ENCODE assay signal across 1 cellular context in the genomic region with DNA sequence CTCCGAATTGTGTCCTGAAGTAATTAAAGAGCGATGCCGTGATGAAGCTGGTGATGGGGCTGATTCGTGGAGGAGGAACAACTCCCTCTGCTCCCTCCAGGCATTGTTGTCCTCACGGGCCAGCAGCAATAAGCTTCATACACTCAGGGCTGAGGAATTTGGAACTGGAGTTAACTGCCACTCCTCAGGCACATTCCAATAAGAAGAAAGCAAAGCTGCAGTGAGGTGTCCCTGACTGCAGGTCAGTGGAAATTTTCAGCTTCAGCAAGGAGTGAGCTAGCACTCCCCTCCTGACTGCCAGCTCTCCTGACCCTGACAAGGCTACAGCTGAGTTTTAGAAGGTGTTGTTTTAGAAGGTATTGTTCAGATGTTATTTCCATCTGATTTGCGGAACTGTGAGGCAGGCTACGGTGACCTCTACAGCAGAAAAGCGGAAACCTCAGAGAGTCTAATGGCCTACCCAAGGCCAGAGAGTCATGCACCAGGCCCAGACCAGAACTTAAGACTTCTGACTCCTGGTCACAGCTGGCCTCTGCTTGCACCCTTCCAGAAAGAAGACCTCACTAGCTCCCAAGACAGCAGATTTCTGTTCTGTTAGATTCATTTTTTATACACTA.
TF ChIP-seq lines count a peak whose summit lies in the region.

No MANE protein-coding gene starts in this region.

TF ChIP-seq in HepG2, 621 proteins besides CTCF, POLR2A, EP300 and RAD21 (continued from another document and continues in another):
- TF ChIP-seq, protein P1, sequence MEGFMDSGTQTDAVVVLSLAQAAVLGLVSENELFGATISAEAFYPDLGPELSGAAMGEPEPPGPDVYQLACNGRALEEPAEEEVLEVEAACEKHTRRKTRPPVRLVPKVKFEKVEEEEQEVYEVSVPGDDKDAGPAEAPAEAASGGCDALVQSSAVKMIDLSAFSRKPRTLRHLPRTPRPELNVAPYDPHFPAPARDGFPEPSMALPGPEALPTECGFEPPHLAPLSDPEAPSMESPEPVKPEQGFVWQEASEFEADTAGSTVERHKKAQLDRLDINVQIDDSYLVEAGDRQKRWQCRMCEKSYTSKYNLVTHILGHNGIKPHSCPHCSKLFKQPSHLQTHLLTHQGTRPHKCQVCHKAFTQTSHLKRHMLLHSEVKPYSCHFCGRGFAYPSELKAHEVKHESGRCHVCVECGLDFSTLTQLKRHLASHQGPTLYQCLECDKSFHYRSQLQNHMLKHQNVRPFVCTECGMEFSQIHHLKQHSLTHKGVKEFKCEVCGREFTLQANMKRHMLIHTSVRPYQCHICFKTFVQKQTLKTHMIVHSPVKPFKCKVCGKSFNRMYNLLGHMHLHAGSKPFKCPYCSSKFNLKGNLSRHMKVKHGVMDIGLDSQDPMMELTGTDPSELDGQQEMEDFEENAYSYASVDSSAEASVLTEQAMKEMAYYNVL (CRISPR knock-in tag; IDR thresholded peaks at IDR 0.05; ENCODE audit: borderline replicate concordance) = no peak
- no peak for TF ChIP-seq ELF1 (CRISPR knock-in tag; IDR thresholded peaks at IDR 0.05)
- TF ChIP-seq NCOA2 (CRISPR knock-in tag; IDR thresholded peaks at IDR 0.05) = peak; percentile 46; the same call in 1 of the 2 replicates
- no peak for TF ChIP-seq WIZ (CRISPR knock-in tag; IDR thresholded peaks at IDR 0.05)
- TF ChIP-seq THYN1 (CRISPR knock-in tag; IDR thresholded peaks at IDR 0.05; ENCODE audit: borderline replicate concordance, low read depth) = no peak
- TF ChIP-seq RARA (CRISPR knock-in tag; IDR thresholded peaks at IDR 0.05) = peak; percentile 29; the same call in 1 of the 2 replicates
- TF ChIP-seq SAP130 (CRISPR knock-in tag; IDR thresholded peaks at IDR 0.05; ENCODE audit: low read depth) = peak; percentile 46; the same call in 1 of the 2 replicates
- TF ChIP-seq ZFYVE20 (CRISPR knock-in tag; IDR thresholded peaks at IDR 0.05; ENCODE audit: borderline replicate concordance, low read depth) = no peak
- TF ChIP-seq SOX6 (IDR thresholded peaks at IDR 0.05) = no peak
- 0 out of 2 replicates have a peak, but pooled peaks have one; percentile 28 for TF ChIP-seq SOX6 (CRISPR knock-in tag; IDR thresholded peaks at IDR 0.05)
- 0 out of 2 replicates have a peak, but pooled peaks have one; percentile 32 for TF ChIP-seq PHF21A (CRISPR knock-in tag; IDR thresholded peaks at IDR 0.05)
- no peak for TF ChIP-seq KDM1A (CRISPR knock-in tag; IDR thresholded peaks at IDR 0.05)
- TF ChIP-seq PRPF4 (IDR thresholded peaks at IDR 0.05; ENCODE audit: low read depth, low read length, poor library complexity, severe bottlenecking) = no peak
- no peak for TF ChIP-seq SMC3 (IDR thresholded peaks at IDR 0.05; ENCODE audit: low read length)
- TF ChIP-seq ZNF776 (CRISPR knock-in tag; IDR thresholded peaks at IDR 0.05) = no peak
- TF ChIP-seq, protein P2, sequence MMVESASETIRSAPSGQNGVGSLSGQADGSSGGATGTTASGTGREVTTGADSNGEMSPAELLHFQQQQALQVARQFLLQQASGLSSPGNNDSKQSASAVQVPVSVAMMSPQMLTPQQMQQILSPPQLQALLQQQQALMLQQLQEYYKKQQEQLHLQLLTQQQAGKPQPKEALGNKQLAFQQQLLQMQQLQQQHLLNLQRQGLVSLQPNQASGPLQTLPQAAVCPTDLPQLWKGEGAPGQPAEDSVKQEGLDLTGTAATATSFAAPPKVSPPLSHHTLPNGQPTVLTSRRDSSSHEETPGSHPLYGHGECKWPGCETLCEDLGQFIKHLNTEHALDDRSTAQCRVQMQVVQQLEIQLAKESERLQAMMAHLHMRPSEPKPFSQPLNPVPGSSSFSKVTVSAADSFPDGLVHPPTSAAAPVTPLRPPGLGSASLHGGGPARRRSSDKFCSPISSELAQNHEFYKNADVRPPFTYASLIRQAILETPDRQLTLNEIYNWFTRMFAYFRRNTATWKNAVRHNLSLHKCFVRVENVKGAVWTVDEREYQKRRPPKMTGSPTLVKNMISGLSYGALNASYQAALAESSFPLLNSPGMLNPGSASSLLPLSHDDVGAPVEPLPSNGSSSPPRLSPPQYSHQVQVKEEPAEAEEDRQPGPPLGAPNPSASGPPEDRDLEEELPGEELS (CRISPR knock-in tag; IDR thresholded peaks at IDR 0.05) = peak; percentile 33; the same call in 1 of the 2 replicates
- no peak for TF ChIP-seq ZNF274 (CRISPR knock-in tag; IDR thresholded peaks at IDR 0.05)
- TF ChIP-seq ZNF30 (CRISPR knock-in tag; IDR thresholded peaks at IDR 0.05) = no peak
- TF ChIP-seq RNF2 (conservative IDR thresholded peaks at IDR 0.05; ENCODE audit: low read depth) = no peak
- peak; percentile 76 for TF ChIP-seq BHLHE40 (IDR thresholded peaks at IDR 0.05; ENCODE audit: low read length)
- TF ChIP-seq TEAD2 (CRISPR knock-in tag; IDR thresholded peaks at IDR 0.05) = no peak
- no peak for TF ChIP-seq ZNF121 (CRISPR knock-in tag; IDR thresholded peaks at IDR 0.05)
- no peak for TF ChIP-seq ZNF547 (CRISPR knock-in tag; IDR thresholded peaks at IDR 0.05)
- no peak for TF ChIP-seq IKZF4 (CRISPR knock-in tag; IDR thresholded peaks at IDR 0.05; ENCODE audit: borderline replicate concordance, low read depth, not compliant biosample characterization)
- peak; percentile 33 for TF ChIP-seq TBL1XR1 (IDR thresholded peaks at IDR 0.05; ENCODE audit: borderline replicate concordance, low read length, partially characterized antibody)
- TF ChIP-seq ZNF839 (CRISPR knock-in tag; IDR thresholded peaks at IDR 0.05; ENCODE audit: borderline replicate concordance) = no peak
- TF ChIP-seq ZFP37 (CRISPR knock-in tag; IDR thresholded peaks at IDR 0.05; ENCODE audit: borderline replicate concordance) = no peak
- 0 out of 2 replicates have a peak, but pooled peaks have one; percentile 6 for TF ChIP-seq PPARG (CRISPR knock-in tag; conservative IDR thresholded peaks at IDR 0.05)
- TF ChIP-seq, protein P3, sequence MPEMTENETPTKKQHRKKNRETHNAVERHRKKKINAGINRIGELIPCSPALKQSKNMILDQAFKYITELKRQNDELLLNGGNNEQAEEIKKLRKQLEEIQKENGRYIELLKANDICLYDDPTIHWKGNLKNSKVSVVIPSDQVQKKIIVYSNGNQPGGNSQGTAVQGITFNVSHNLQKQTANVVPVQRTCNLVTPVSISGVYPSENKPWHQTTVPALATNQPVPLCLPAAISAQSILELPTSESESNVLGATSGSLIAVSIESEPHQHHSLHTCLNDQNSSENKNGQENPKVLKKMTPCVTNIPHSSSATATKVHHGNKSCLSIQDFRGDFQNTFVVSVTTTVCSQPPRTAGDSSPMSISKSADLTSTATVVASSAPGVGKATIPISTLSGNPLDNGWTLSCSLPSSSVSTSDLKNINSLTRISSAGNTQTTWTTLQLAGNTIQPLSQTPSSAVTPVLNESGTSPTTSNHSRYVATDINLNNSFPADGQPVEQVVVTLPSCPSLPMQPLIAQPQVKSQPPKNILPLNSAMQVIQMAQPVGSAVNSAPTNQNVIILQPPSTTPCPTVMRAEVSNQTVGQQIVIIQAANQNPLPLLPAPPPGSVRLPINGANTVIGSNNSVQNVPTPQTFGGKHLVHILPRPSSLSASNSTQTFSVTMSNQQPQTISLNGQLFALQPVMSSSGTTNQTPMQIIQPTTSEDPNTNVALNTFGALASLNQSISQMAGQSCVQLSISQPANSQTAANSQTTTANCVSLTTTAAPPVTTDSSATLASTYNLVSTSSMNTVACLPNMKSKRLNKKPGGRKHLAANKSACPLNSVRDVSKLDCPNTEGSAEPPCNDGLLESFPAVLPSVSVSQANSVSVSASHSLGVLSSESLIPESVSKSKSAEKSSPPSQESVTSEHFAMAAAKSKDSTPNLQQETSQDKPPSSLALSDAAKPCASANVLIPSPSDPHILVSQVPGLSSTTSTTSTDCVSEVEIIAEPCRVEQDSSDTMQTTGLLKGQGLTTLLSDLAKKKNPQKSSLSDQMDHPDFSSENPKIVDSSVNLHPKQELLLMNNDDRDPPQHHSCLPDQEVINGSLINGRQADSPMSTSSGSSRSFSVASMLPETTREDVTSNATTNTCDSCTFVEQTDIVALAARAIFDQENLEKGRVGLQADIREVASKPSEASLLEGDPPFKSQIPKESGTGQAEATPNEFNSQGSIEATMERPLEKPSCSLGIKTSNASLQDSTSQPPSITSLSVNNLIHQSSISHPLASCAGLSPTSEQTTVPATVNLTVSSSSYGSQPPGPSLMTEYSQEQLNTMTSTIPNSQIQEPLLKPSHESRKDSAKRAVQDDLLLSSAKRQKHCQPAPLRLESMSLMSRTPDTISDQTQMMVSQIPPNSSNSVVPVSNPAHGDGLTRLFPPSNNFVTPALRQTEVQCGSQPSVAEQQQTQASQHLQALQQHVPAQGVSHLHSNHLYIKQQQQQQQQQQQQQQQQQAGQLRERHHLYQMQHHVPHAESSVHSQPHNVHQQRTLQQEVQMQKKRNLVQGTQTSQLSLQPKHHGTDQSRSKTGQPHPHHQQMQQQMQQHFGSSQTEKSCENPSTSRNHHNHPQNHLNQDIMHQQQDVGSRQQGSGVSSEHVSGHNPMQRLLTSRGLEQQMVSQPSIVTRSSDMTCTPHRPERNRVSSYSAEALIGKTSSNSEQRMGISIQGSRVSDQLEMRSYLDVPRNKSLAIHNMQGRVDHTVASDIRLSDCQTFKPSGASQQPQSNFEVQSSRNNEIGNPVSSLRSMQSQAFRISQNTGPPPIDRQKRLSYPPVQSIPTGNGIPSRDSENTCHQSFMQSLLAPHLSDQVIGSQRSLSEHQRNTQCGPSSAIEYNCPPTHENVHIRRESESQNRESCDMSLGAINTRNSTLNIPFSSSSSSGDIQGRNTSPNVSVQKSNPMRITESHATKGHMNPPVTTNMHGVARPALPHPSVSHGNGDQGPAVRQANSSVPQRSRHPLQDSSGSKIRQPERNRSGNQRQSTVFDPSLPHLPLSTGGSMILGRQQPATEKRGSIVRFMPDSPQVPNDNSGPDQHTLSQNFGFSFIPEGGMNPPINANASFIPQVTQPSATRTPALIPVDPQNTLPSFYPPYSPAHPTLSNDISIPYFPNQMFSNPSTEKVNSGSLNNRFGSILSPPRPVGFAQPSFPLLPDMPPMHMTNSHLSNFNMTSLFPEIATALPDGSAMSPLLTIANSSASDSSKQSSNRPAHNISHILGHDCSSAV (CRISPR knock-in tag; IDR thresholded peaks at IDR 0.05; ENCODE audit: borderline replicate concordance) = no peak
- TF ChIP-seq, protein P4, sequence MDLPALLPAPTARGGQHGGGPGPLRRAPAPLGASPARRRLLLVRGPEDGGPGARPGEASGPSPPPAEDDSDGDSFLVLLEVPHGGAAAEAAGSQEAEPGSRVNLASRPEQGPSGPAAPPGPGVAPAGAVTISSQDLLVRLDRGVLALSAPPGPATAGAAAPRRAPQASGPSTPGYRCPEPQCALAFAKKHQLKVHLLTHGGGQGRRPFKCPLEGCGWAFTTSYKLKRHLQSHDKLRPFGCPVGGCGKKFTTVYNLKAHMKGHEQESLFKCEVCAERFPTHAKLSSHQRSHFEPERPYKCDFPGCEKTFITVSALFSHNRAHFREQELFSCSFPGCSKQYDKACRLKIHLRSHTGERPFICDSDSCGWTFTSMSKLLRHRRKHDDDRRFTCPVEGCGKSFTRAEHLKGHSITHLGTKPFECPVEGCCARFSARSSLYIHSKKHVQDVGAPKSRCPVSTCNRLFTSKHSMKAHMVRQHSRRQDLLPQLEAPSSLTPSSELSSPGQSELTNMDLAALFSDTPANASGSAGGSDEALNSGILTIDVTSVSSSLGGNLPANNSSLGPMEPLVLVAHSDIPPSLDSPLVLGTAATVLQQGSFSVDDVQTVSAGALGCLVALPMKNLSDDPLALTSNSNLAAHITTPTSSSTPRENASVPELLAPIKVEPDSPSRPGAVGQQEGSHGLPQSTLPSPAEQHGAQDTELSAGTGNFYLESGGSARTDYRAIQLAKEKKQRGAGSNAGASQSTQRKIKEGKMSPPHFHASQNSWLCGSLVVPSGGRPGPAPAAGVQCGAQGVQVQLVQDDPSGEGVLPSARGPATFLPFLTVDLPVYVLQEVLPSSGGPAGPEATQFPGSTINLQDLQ (CRISPR knock-in tag; IDR thresholded peaks at IDR 0.05) = no peak
- TF ChIP-seq NBN (conservative IDR thresholded peaks at IDR 0.05) = no peak
- TF ChIP-seq MXI1 (IDR thresholded peaks at IDR 0.05; ENCODE audit: borderline replicate concordance, low read depth, low read length) = peak; percentile 30; the same call in 1 of the 3 replicates
- 0 out of 2 replicates have a peak, but pooled peaks have one; percentile 42 for TF ChIP-seq BORCS8-MEF2B (CRISPR knock-in tag; IDR thresholded peaks at IDR 0.05)
- peak; percentile 74; the same call in 1 of the 2 replicates for TF ChIP-seq ZNF292 (CRISPR knock-in tag; IDR thresholded peaks at IDR 0.05; ENCODE audit: borderline replicate concordance, low read depth)
- TF ChIP-seq RXRA (CRISPR knock-in tag; IDR thresholded peaks at IDR 0.05) = peak; percentile 64; the same call in 1 of the 2 replicates
- no peak for TF ChIP-seq ZNF33B (CRISPR knock-in tag; IDR thresholded peaks at IDR 0.05)
- TF ChIP-seq HCFC1 (IDR thresholded peaks at IDR 0.05; ENCODE audit: low read depth, low read length) = no peak
- no peak for TF ChIP-seq ZNF605 (CRISPR knock-in tag; IDR thresholded peaks at IDR 0.05)
- TF ChIP-seq SOX13 (IDR thresholded peaks at IDR 0.05) = no peak
- TF ChIP-seq SOX13 (CRISPR knock-in tag; conservative IDR thresholded peaks at IDR 0.05 in 1 of 2, IDR thresholded peaks at IDR 0.05 in 1 of 2) = peak in 1 of 2 experiments; percentile 62; a peak in 1 of 4 replicates
- no peak for TF ChIP-seq SNAI1 (CRISPR knock-in tag; IDR thresholded peaks at IDR 0.05; ENCODE audit: borderline replicate concordance)
- TF ChIP-seq RBM22 (optimal IDR thresholded peaks at IDR 0.05; ENCODE audit: low read length) = peak; percentile 43
- TF ChIP-seq, protein P5, sequence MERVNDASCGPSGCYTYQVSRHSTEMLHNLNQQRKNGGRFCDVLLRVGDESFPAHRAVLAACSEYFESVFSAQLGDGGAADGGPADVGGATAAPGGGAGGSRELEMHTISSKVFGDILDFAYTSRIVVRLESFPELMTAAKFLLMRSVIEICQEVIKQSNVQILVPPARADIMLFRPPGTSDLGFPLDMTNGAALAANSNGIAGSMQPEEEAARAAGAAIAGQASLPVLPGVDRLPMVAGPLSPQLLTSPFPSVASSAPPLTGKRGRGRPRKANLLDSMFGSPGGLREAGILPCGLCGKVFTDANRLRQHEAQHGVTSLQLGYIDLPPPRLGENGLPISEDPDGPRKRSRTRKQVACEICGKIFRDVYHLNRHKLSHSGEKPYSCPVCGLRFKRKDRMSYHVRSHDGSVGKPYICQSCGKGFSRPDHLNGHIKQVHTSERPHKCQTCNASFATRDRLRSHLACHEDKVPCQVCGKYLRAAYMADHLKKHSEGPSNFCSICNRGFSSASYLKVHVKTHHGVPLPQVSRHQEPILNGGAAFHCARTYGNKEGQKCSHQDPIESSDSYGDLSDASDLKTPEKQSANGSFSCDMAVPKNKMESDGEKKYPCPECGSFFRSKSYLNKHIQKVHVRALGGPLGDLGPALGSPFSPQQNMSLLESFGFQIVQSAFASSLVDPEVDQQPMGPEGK (CRISPR knock-in tag; IDR thresholded peaks at IDR 0.05) = no peak
- TF ChIP-seq, protein P6, sequence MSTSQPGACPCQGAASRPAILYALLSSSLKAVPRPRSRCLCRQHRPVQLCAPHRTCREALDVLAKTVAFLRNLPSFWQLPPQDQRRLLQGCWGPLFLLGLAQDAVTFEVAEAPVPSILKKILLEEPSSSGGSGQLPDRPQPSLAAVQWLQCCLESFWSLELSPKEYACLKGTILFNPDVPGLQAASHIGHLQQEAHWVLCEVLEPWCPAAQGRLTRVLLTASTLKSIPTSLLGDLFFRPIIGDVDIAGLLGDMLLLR (CRISPR knock-in tag; IDR thresholded peaks at IDR 0.05) = no peak
- TF ChIP-seq POGZ (CRISPR knock-in tag; IDR thresholded peaks at IDR 0.05) = no peak
- TF ChIP-seq ZNF816 (CRISPR knock-in tag; IDR thresholded peaks at IDR 0.05; ENCODE audit: borderline replicate concordance) = no peak
- no peak for TF ChIP-seq ZNF460 (CRISPR knock-in tag; IDR thresholded peaks at IDR 0.05; ENCODE audit: borderline replicate concordance)
